17 cellular contexts compared by ENCODE assay signal in genomic region chr9:96935401-96935800, GRCh38. TPM values are rescaled to one million over a fixed set of nuclear protein-coding genes. Genes with fewer than 3 reads are reported as not detected.
"Had no signal": no experiment of that assay in that cellular context is flagged by ENCODE, and none has a peak within 500 bp of the region (broad histone marks: within the 10 kb centered on the region; RNA-seq: fewer than 3 reads in every experiment).

No MANE protein-coding gene starts in this region.

RNA-seq across cellular contexts. Expression of gene NUTM2G, which starts 6.8 kb away (rescaled TPM):
- total RNA-seq: kidney; left colon; left lung; liver; lower lobe of right lung; mammary epithelial cell; mucosa of gallbladder; naive thymus-derived CD8-positive, alpha-beta T cell; omental fat pad; pancreas; psoas muscle; skeletal muscle tissue; smooth muscle cell; temporal lobe; tibial nerve; ureter; uterus had no signal
- polyA plus RNA-seq: mammary epithelial cell, pancreas had no signal
